8 cellular contexts compared by ENCODE assay signal in genomic region chr16:25066747-25067631, GRCh38. TPM values are rescaled to one million over a fixed set of nuclear protein-coding genes. Genes with fewer than 3 reads are reported as not detected.
DNase-seq lines count a peak whose midpoint lies in the region; ATAC-seq and TF ChIP-seq lines count a peak whose summit lies in the region.

No MANE protein-coding gene starts in this region.

- DNase-seq in AG10803 (ENCODE audit: low read depth) (peak; percentile 72), NCI-H82 treated with DMSO at 0.1 percent for 48 hours (lab: John Stamatoyannopoulos, UW; ENCODE audit: unreplicated experiment) (peak; percentile 45), lung microvascular endothelial cell (ENCODE audit: low read depth in 2 of 2) (peak; percentile 66 to 74)
- peak; percentile 90 for DNase-seq in activated CD8-positive, alpha-beta memory T cell treated with anti-CD3 and anti-CD28 coated beads for 24 hours
- DNase-seq in effector CD8-positive, alpha-beta T cell (lab: John Stamatoyannopoulos, UW): peak; percentile 69
- peak; percentile 68 to 73 (median 69) for DNase-seq in stimulated activated CD4-positive, alpha-beta T cell treated with anti-CD3 and anti-CD28 coated beads, TNF-alpha, amount 100 ng/mL, for 4 hours (ENCODE audit: low read depth in 3 of 3)

- peak overlapping the region; percentile 89 for H3K4me3 ChIP-seq in AG10803 (ENCODE audit: low read length)

- TF ChIP-seq CTCF in AG10803 (conservative IDR thresholded peaks at IDR 0.05; ENCODE audit: low read length): no peak

- ATAC-seq in GM19035 (IDR thresholded peaks at IDR 0.05; ENCODE audit: unreplicated experiment) (peak; percentile 91), HG03342 (IDR thresholded peaks at IDR 0.05; ENCODE audit: unreplicated experiment) (peak; percentile 86)

RNA-seq across cellular contexts. Expression of gene LCMT1, which starts 44.6 kb away (rescaled TPM):
- total RNA-seq in lung microvascular endothelial cell: 26.8 and 27.8 TPM in 2 replicates

RNA-seq across cellular contexts. Expression of gene ARHGAP17, which starts 51.8 kb away (rescaled TPM):
- total RNA-seq in lung microvascular endothelial cell: 26.8 and 31.5 TPM in 2 replicates

Comparison
In these comparisons a context has a peak if more than half of its experiments do, and no peak if none do; other contexts are left out.
1. Peak in every context shown above with its lines: DNase-seq, ATAC-seq and H3K4me3 ChIP-seq.